Comparison of ENCODE assay signal across 8 cellular contexts in the genomic region with DNA sequence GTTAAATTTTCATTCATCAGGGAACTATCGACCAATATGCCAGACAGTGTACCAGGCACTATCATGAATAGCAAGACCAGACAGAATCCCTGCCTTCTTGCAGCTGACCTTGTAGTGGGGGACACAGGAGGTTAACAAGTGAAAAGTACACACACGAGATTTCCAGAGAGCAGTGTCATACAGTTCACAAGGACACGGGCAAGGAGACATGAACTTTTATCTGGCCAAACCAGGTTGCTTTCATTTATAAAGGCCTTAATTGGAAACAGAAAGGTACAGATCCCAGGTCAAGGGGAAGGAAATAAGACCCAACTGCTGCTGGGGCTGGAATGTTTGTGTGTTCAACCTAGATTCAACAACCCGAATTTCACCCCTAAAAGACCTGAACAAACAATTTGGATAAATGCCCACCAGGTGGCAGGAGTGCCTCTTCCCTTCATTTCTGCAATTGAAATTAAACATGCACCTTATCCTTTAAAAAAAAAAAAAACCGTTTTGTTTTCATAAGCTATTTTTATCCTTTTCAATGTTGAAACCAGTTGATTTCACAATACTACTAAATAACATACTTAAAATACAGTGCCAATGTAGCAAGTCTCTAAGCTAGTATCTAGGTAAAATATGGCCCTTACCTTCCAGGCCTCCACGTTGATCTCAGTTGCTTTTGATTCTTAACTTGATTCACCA.
DNase-seq lines count a peak whose midpoint lies in the region; ATAC-seq and TF ChIP-seq lines count a peak whose summit lies in the region.

No MANE protein-coding gene starts in this region.

- H3K27ac ChIP-seq in foreskin keratinocyte (no peak overlapping the region), trophoblast cell (ENCODE audit: low read depth, low read length) (no peak overlapping the region)

- no peaks in the 10 kb centered on the region for H3K27me3 Mint-ChIP-seq in CD14-positive monocyte (ENCODE audit: low read depth in 3 of 3)
- H3K27me3 Mint-ChIP-seq in activated T-cell treated with anti-CD3 and anti-CD28 coated beads, Interleukin-2, amount 50 U/mL, for 24 hours, result peaks cover 9% of the 10 kb centered on the region

- H3K36me3 Mint-ChIP-seq in CD14-positive monocyte, result no peaks in the 10 kb centered on the region
- H3K36me3 Mint-ChIP-seq in activated T-cell treated with anti-CD3 and anti-CD28 coated beads, Interleukin-2, amount 50 U/mL, for 24 hours (ENCODE audit: low read depth), result no peaks in the 10 kb centered on the region

- H2BK120ac ChIP-seq in trophoblast cell (ENCODE audit: insufficient read depth, low read length, poor library complexity), result no peak overlapping the region

- peak overlapping the region; percentile 9 for H3K9ac ChIP-seq in trophoblast cell (ENCODE audit: low read length)

- no peak overlapping the region for H2BK5ac ChIP-seq in trophoblast cell (ENCODE audit: low read depth, low read length, poor library complexity)

- no peak overlapping the region for H2AK5ac ChIP-seq in trophoblast cell (ENCODE audit: low read length)

- H3K4me1 ChIP-seq in foreskin keratinocyte (no peaks in the 10 kb centered on the region), trophoblast cell (ENCODE audit: control insufficient read depth in 1 of 2, insufficient read depth in 2 of 2, low read length in 2 of 2) (no peaks in the 10 kb centered on the region)

- no peak overlapping the region for H2BK12ac ChIP-seq in trophoblast cell (ENCODE audit: low read length)

- no peak overlapping the region for H2AFZ ChIP-seq in trophoblast cell (ENCODE audit: insufficient read depth, low read length, poor library complexity)

- H4K12ac ChIP-seq in trophoblast cell (ENCODE audit: low read depth, low read length), result no peak overlapping the region

- H3K9me3 Mint-ChIP-seq in CD14-positive monocyte, result peaks cover 2 to 14% (median 11%) of the 10 kb centered on the region in 7 donors
- no peaks in the 10 kb centered on the region for H3K9me3 Mint-ChIP-seq in activated T-cell treated with anti-CD3 and anti-CD28 coated beads, Interleukin-2, amount 50 U/mL, for 24 hours

- no peak overlapping the region for H4K91ac ChIP-seq in trophoblast cell (ENCODE audit: low read depth, low read length)

- no peak overlapping the region for H3K23ac ChIP-seq in trophoblast cell (ENCODE audit: low read length)

- H3K79me2 ChIP-seq in trophoblast cell (ENCODE audit: control insufficient read depth, insufficient read depth, low read length, poor library complexity), result no peaks in the 10 kb centered on the region

- H3K4me3 ChIP-seq in H7 (ENCODE audit: insufficient read depth, low read depth, low read length) (no peak overlapping the region), trophoblast cell (ENCODE audit: low read depth, low read length) (no peak overlapping the region)

- peak overlapping the region in 1 of 2 donors; percentile 35 for H3K4me3 Mint-ChIP-seq in CD14-positive monocyte
- no peak overlapping the region for H3K4me3 Mint-ChIP-seq in activated T-cell treated with anti-CD3 and anti-CD28 coated beads, Interleukin-2, amount 50 U/mL, for 24 hours

- intact Hi-C loops in CD14-positive monocyte (cut with micrococcal nuclease), result loop anchor here (2.0 to 5.0 kb wide), 3 partner anchors 222 to 408 kb away; no protein-coding TSS in a partner anchor

- no CpG with 5 or more reads among the region's 6 CpGs for WGBS in trophoblast cell (ENCODE audit: extremely low coverage, insufficient coverage, insufficient read length)

- H3K4ac ChIP-seq in trophoblast cell (ENCODE audit: low read depth, low read length), result no peak overlapping the region

- no peaks in the 10 kb centered on the region for H3K36me3 ChIP-seq in H7 (replicated peaks; ENCODE audit: control insufficient read depth, insufficient read depth, low read length)
- H3K36me3 ChIP-seq in trophoblast cell (ENCODE audit: control insufficient read depth in 1 of 2, insufficient read depth in 2 of 2, low read length in 2 of 2), result no peaks in the 10 kb centered on the region

- H3K9me3 ChIP-seq in trophoblast cell (ENCODE audit: insufficient read depth, low read depth, low read length), result no peaks in the 10 kb centered on the region

- H4K8ac ChIP-seq in trophoblast cell (ENCODE audit: low read depth, low read length), result no peak overlapping the region

- peak; percentile 56 for DNase-seq in CD14-positive monocyte (ENCODE audit: low spot score)
- DNase-seq in H7, result peak; percentile 62
- DNase-seq in NCI-H82 (lab: John Stamatoyannopoulos, UW), result peak; percentile 67
- DNase-seq in activated T-cell treated with anti-CD3 and anti-CD28 coated beads, Interleukin-2, amount 50 U/mL, for 24 hours, result peak; percentile 42
- DNase-seq in foreskin keratinocyte, result peak in 1 of 2 donors; percentile 36
- DNase-seq in trophoblast cell, result peak; percentile 24 to 70
- DNase-seq in NCI-H187 treated with DMSO at 0.1 percent for 48 hours (lab: John Stamatoyannopoulos, UW), result no peak

- H3K14ac ChIP-seq in trophoblast cell (ENCODE audit: low read length), result no peak overlapping the region

- no peaks in the 10 kb centered on the region for H3K27me3 ChIP-seq in H7 (ENCODE audit: control insufficient read depth, insufficient read depth, low read length)
- H3K27me3 ChIP-seq in foreskin keratinocyte, result no peaks in the 10 kb centered on the region
- no peaks in the 10 kb centered on the region for H3K27me3 ChIP-seq in trophoblast cell (ENCODE audit: insufficient read depth, low read length)

- TF ChIP-seq CTCF in CD14-positive monocyte (IDR thresholded peaks at IDR 0.05), result peak; percentile 83
- TF ChIP-seq CTCF in foreskin keratinocyte (conservative IDR thresholded peaks at IDR 0.05), result peak; percentile 81

- no peak overlapping the region for H3K4me2 ChIP-seq in trophoblast cell (ENCODE audit: low read length)

- ATAC-seq in foreskin keratinocyte (peak; percentile 38), GM21515 (IDR thresholded peaks at IDR 0.05; ENCODE audit: unreplicated experiment) (no peak)

- H3K27ac Mint-ChIP-seq in CD14-positive monocyte, result peak overlapping the region in 5 of 7 donors; percentile 19 to 88 (median 32)
- no peak overlapping the region for H3K27ac Mint-ChIP-seq in activated T-cell treated with anti-CD3 and anti-CD28 coated beads, Interleukin-2, amount 50 U/mL, for 24 hours

- no peak overlapping the region for H3K18ac ChIP-seq in trophoblast cell (ENCODE audit: low read length)

- peaks cover 21% of the 10 kb centered on the region for H3K4me1 Mint-ChIP-seq in CD14-positive monocyte
- peaks cover 23% of the 10 kb centered on the region for H3K4me1 Mint-ChIP-seq in activated T-cell treated with anti-CD3 and anti-CD28 coated beads, Interleukin-2, amount 50 U/mL, for 24 hours (ENCODE audit: low read depth)

- H3K79me1 ChIP-seq in trophoblast cell (ENCODE audit: low read length), result no peaks in the 10 kb centered on the region
